Comparison of ENCODE assay signal across 17 cellular contexts in genomic region chr20:51470907-51471411, GRCh38.
A peak's percentile ranks its signal among the peaks of the same experiment; 100 is the strongest.
DNase-seq lines count a peak whose midpoint lies in the region; ATAC-seq, FAIRE-seq and TF ChIP-seq lines count a peak whose summit lies in the region.
"Had no signal": no experiment of that assay in that cellular context is flagged by ENCODE, and none has a peak within 500 bp of the region (broad histone marks: within the 10 kb centered on the region; RNA-seq: fewer than 3 reads in every experiment).

No MANE protein-coding gene starts in this region.

- no peak for TF ChIP-seq POLR2A in GM12892 (IDR thresholded peaks at IDR 0.05; ENCODE audit: low read depth, low read length)

- H3K27ac Mint-ChIP-seq in activated CD4-positive, alpha-beta memory T cell treated with anti-CD3 and anti-CD28 coated beads for 36 hours = peak overlapping the region; percentile 89
- H3K27ac Mint-ChIP-seq in stimulated activated naive CD8-positive, alpha-beta T cell treated with anti-CD3 and anti-CD28 coated beads, Interleukin-15, Interleukin-2, amounts not matched to agents 100 ng/mL and 50 ng/mL, for 24 hours = peak overlapping the region; percentile 93

- CTCF ChIA-PET in activated CD4-positive, alpha-beta memory T cell treated with anti-CD3 and anti-CD28 coated beads for 36 hours (lab: Charles Lee) = interaction anchor here (0.9 to 2.7 kb wide), 6 partner anchors 10 to 124 kb away, joined by 3 to 12 read pairs (median 5); partner anchors contain the start of gene NFATC2

- peak; percentile 27 for DNase-seq in activated naive CD4-positive, alpha-beta T cell treated with Interleukin-2 at 50 U/mL for 16 hours
- DNase-seq in activated naive CD4-positive, alpha-beta T cell (lab: John Stamatoyannopoulos, UW) = no peak
- peak; percentile 53 for DNase-seq in activated CD4-positive, alpha-beta memory T cell treated with anti-CD3 and anti-CD28 coated beads for 36 hours
- DNase-seq in activated naive CD8-positive, alpha-beta T cell treated with anti-CD3 and anti-CD28 coated beads, Interleukin-2, amount 50 U/mL, for 16 hours (ENCODE audit: low read depth, low spot score) = peak; percentile 14
- DNase-seq in GM12892 (ENCODE audit: insufficient read length) (no peak), ureter (ENCODE audit: low spot score) (no peak)
- DNase-seq: foreskin melanocyte; GOT3; NCI-H146; NCI-H82; PC-9; stimulated activated naive CD4-positive, alpha-beta T cell treated with Interleukin-2 at 50 U/mL for 16 hours; T1000 had no signal

- no peaks in the 10 kb centered on the region for H3K27me3 Mint-ChIP-seq in activated CD4-positive, alpha-beta memory T cell treated with anti-CD3 and anti-CD28 coated beads for 36 hours
- no peaks in the 10 kb centered on the region for H3K27me3 Mint-ChIP-seq in stimulated activated naive CD8-positive, alpha-beta T cell treated with anti-CD3 and anti-CD28 coated beads, Interleukin-15, Interleukin-2, amounts not matched to agents 100 ng/mL and 50 ng/mL, for 24 hours

- no peaks in the 10 kb centered on the region for H3K9me3 Mint-ChIP-seq in activated CD4-positive, alpha-beta memory T cell treated with anti-CD3 and anti-CD28 coated beads for 36 hours
- H3K9me3 Mint-ChIP-seq in stimulated activated naive CD8-positive, alpha-beta T cell treated with anti-CD3 and anti-CD28 coated beads, Interleukin-15, Interleukin-2, amounts not matched to agents 100 ng/mL and 50 ng/mL, for 24 hours = no peaks in the 10 kb centered on the region

- H3K36me3 Mint-ChIP-seq in activated CD4-positive, alpha-beta memory T cell treated with anti-CD3 and anti-CD28 coated beads for 36 hours = peaks cover 70% of the 10 kb centered on the region
- H3K36me3 Mint-ChIP-seq in stimulated activated naive CD8-positive, alpha-beta T cell treated with anti-CD3 and anti-CD28 coated beads, Interleukin-15, Interleukin-2, amounts not matched to agents 100 ng/mL and 50 ng/mL, for 24 hours (ENCODE audit: low read depth) = peaks cover 74% of the 10 kb centered on the region

- intact Hi-C loops in activated CD4-positive, alpha-beta memory T cell treated with anti-CD3 and anti-CD28 coated beads for 36 hours (cut with micrococcal nuclease) = loop anchor here (1.0 to 2.0 kb wide), 6 partner anchors 9 to 70 kb away; no protein-coding TSS in a partner anchor

- ATAC-seq in GM19035 (IDR thresholded peaks at IDR 0.05; ENCODE audit: unreplicated experiment) = no peak

- POLR2A ChIA-PET in activated CD4-positive, alpha-beta memory T cell treated with anti-CD3 and anti-CD28 coated beads for 36 hours (lab: Charles Lee) = interaction anchor here (0.8 to 2.4 kb wide), 10 partner anchors 10 to 70 kb away, joined by 3 to 19 read pairs (median 4); no protein-coding TSS in a partner anchor

- peaks cover 52% of the 10 kb centered on the region for H3K4me1 Mint-ChIP-seq in activated CD4-positive, alpha-beta memory T cell treated with anti-CD3 and anti-CD28 coated beads for 36 hours (ENCODE audit: low read depth)
- H3K4me1 Mint-ChIP-seq in stimulated activated naive CD8-positive, alpha-beta T cell treated with anti-CD3 and anti-CD28 coated beads, Interleukin-15, Interleukin-2, amounts not matched to agents 100 ng/mL and 50 ng/mL, for 24 hours (ENCODE audit: low read depth) = peaks cover 50% of the 10 kb centered on the region

- no peak for FAIRE-seq in GM12892 (lab: Jason Lieb, UNC)
- FAIRE-seq: bronchial epithelial cell, urothelium cell line had no signal

- no peak overlapping the region for H3K4me3 Mint-ChIP-seq in activated CD4-positive, alpha-beta memory T cell treated with anti-CD3 and anti-CD28 coated beads for 36 hours
- peak overlapping the region; percentile 45 for H3K4me3 Mint-ChIP-seq in stimulated activated naive CD8-positive, alpha-beta T cell treated with anti-CD3 and anti-CD28 coated beads, Interleukin-15, Interleukin-2, amounts not matched to agents 100 ng/mL and 50 ng/mL, for 24 hours

Comparison
In these comparisons a context has a peak if more than half of its experiments do, and no peak if none do; other contexts are left out.
1. DNase-seq: peak in activated naive CD4-positive, alpha-beta T cell treated with Interleukin-2 at 50 U/mL for 16 hours (single experiment), activated CD4-positive, alpha-beta memory T cell treated with anti-CD3 and anti-CD28 coated beads for 36 hours (single experiment) and activated naive CD8-positive, alpha-beta T cell treated with anti-CD3 and anti-CD28 coated beads, Interleukin-2, amount 50 U/mL, for 16 hours (single experiment); none in activated naive CD4-positive, alpha-beta T cell (0 of 4), GM12892 (single experiment) and ureter (single experiment).